ENCODE assay signal across 16 cellular contexts in genomic region chr1:33332881-33333280, GRCh38. TPM values are rescaled to one million over a fixed set of nuclear protein-coding genes. Genes with fewer than 3 reads are reported as not detected.
DNase-seq lines count a peak whose midpoint lies in the region; ATAC-seq and TF ChIP-seq lines count a peak whose summit lies in the region.
"Had no signal": no experiment of that assay in that cellular context is flagged by ENCODE, and none has a peak within 500 bp of the region (broad histone marks: within the 10 kb centered on the region; RNA-seq: fewer than 3 reads in every experiment).

No MANE protein-coding gene starts in this region.

- no peak for ATAC-seq in GM19035 (IDR thresholded peaks at IDR 0.05; ENCODE audit: unreplicated experiment)
- ATAC-seq: activated T-cell treated with anti-CD3 and anti-CD28 coated beads, Interleukin-2, amount 50 U/mL, for 4 hours had no signal

- H3K36me3 Mint-ChIP-seq in endothelial cell (ENCODE audit: low read depth, unreplicated experiment), result peaks cover 56% of the 10 kb centered on the region

- H3K27me3 Mint-ChIP-seq in endothelial cell (ENCODE audit: unreplicated experiment), result peaks cover 5% of the 10 kb centered on the region

- peaks cover 68% of the 10 kb centered on the region for H3K4me1 ChIP-seq in suprapubic skin

- peaks cover 48% of the 10 kb centered on the region for H3K4me1 Mint-ChIP-seq in endothelial cell (ENCODE audit: unreplicated experiment)

- peaks cover 53% of the 10 kb centered on the region for H3K36me3 ChIP-seq in suprapubic skin

- H3K9me3 Mint-ChIP-seq in endothelial cell (ENCODE audit: unreplicated experiment), result no peaks in the 10 kb centered on the region
- H3K9me3 Mint-ChIP-seq: activated T-cell treated with anti-CD3 and anti-CD28 coated beads, Interleukin-2, amount 50 U/mL, for 4 hours had no signal

- H3K27ac ChIP-seq in VCaP (peak overlapping the region; percentile 79; the same call in 1 of the 2 replicates), suprapubic skin (peak overlapping the region; percentile 83)
- H3K27ac ChIP-seq: cardiac muscle cell, KMS-11 had no signal

- TF ChIP-seq CTCF in VCaP (conservative IDR thresholded peaks at IDR 0.05) (no peak), endothelial cell (IDR thresholded peaks at IDR 0.05; ENCODE audit: unreplicated experiment) (no peak), suprapubic skin (IDR thresholded peaks at IDR 0.05) (no peak)

- H3K27me3 ChIP-seq in suprapubic skin, result no peaks in the 10 kb centered on the region
- H3K27me3 ChIP-seq: cardiac muscle cell, pancreas had no signal

- DNase-seq in endothelial cell (ENCODE audit: low spot score) (no peak), midbrain (lab: John Stamatoyannopoulos, UW) (peak; percentile 23), suprapubic skin (ENCODE audit: low spot score in 2 of 2) (peak in 1 of 2 donors; percentile 28), NCI-H345 (lab: John Stamatoyannopoulos, UW) (no peak), DMS 273 (lab: John Stamatoyannopoulos, UW; ENCODE audit: unreplicated experiment) (no peak)
- no peak for DNase-seq in activated CD4-positive, alpha-beta T cell treated with anti-CD3 and anti-CD28 coated beads, Interleukin-2, amount 50 U/mL, for 48 hours
- DNase-seq: activated T-cell treated with anti-CD3 and anti-CD28 coated beads, Interleukin-2, amount 50 U/mL, for 4 hours; NCI-H1694 treated with DMSO at 0.1 percent for 48 hours; pancreas; stimulated activated CD4-positive, alpha-beta T cell treated with anti-CD3 and anti-CD28 coated beads, Interleukin-4, amount 100 ng/mL, for 24 hours; stimulated activated naive CD4-positive, alpha-beta T cell treated with Interleukin-2 at 50 U/mL for 16 hours had no signal

- H3K4me3 Mint-ChIP-seq in endothelial cell (ENCODE audit: unreplicated experiment), result peak overlapping the region; percentile 72
- H3K4me3 Mint-ChIP-seq: activated T-cell treated with anti-CD3 and anti-CD28 coated beads, Interleukin-2, amount 50 U/mL, for 4 hours had no signal

- H3K27ac Mint-ChIP-seq in endothelial cell (ENCODE audit: unreplicated experiment), result peak overlapping the region; percentile 22

- TF ChIP-seq POLR2A in suprapubic skin (IDR thresholded peaks at IDR 0.05), result no peak

- H3K4me3 ChIP-seq in suprapubic skin, result no peak overlapping the region
- H3K4me3 ChIP-seq: cardiac muscle cell, pancreas had no signal

- no peaks in the 10 kb centered on the region for H3K9me3 ChIP-seq in suprapubic skin
- H3K9me3 ChIP-seq: pancreas had no signal

- WGBS in suprapubic skin, result no CpG with 5 or more reads among the region's 5 CpGs

- TF ChIP-seq EP300 in suprapubic skin (IDR thresholded peaks at IDR 0.05), result no peak

RNA-seq across cellular contexts. Expression of gene A3GALT2, which starts 12.0 kb away (rescaled TPM):
- total RNA-seq in endothelial cell (ENCODE audit: unreplicated experiment), result not detected
- not detected for total RNA-seq in suprapubic skin
- total RNA-seq: cardiac muscle cell, pancreas, SK-MEL-5 had no signal
